In genomic region chr4:43471950-43472349, GRCh38 we compare ENCODE assay signal across 16 cellular contexts.
DNase-seq lines count a peak whose midpoint lies in the region; TF ChIP-seq lines count a peak whose summit lies in the region.
"Had no signal": no experiment of that assay in that cellular context is flagged by ENCODE, and none has a peak within 500 bp of the region (broad histone marks: within the 10 kb centered on the region; RNA-seq: fewer than 3 reads in every experiment).

No MANE protein-coding gene starts in this region.

- no peaks in the 10 kb centered on the region for H3K79me2 ChIP-seq in DOHH2 (ENCODE audit: control insufficient read depth, low read length)

- H3K9me2 ChIP-seq in DOHH2 (replicated peaks; ENCODE audit: control insufficient read depth, low read length): no peaks in the 10 kb centered on the region

- H3K4me1 ChIP-seq in DOHH2 (ENCODE audit: control insufficient read depth, low read length): no peaks in the 10 kb centered on the region
- H3K4me1 ChIP-seq: right atrium auricular region had no signal

- no peaks in the 10 kb centered on the region for H3K27me3 ChIP-seq in DOHH2 (ENCODE audit: control insufficient read depth, low read length)
- H3K27me3 ChIP-seq: right atrium auricular region had no signal

- no peaks in the 10 kb centered on the region for H3K36me3 ChIP-seq in DOHH2 (ENCODE audit: control insufficient read depth, low read length)
- H3K36me3 ChIP-seq: right atrium auricular region had no signal

- no peaks in the 10 kb centered on the region for H4K20me1 ChIP-seq in DOHH2 (ENCODE audit: control insufficient read depth, insufficient read depth, low read depth, low read length)

- no peak overlapping the region for H3K4me3 ChIP-seq in DOHH2 (ENCODE audit: low read length)
- no peak overlapping the region for H3K4me3 ChIP-seq in HFF-Myc (replicated peaks; ENCODE audit: low read depth, low read length)
- H3K4me3 ChIP-seq in fibroblast of mammary gland (ENCODE audit: control insufficient read depth, low read depth, low read length): no peak overlapping the region
- H3K4me3 ChIP-seq: K562, right atrium auricular region had no signal

- H3K27ac ChIP-seq in DOHH2 (ENCODE audit: low read depth, low read length): no peak overlapping the region
- H3K27ac ChIP-seq: right atrium auricular region had no signal

- H3K4me2 ChIP-seq in DOHH2 (ENCODE audit: low read length): no peak overlapping the region

- H3F3A ChIP-seq in DOHH2 (ENCODE audit: control insufficient read depth, insufficient read depth): no peaks in the 10 kb centered on the region

- peak; percentile 24 for TF ChIP-seq CTCF in DOHH2 (IDR thresholded peaks at IDR 0.05; ENCODE audit: low read depth, low read length, poor library complexity, severe bottlenecking)
- peak; percentile 16 for TF ChIP-seq CTCF in HFF-Myc (IDR thresholded peaks at IDR 0.05; ENCODE audit: low read depth, low read length, missing control alignments)
- TF ChIP-seq CTCF in fibroblast of mammary gland (conservative IDR thresholded peaks at IDR 0.05; ENCODE audit: control insufficient read depth, insufficient read depth, low read depth, low read length): peak; percentile 18

- no peak for DNase-seq in HFF-Myc (ENCODE audit: extremely low read depth, low read depth)
- peak; percentile 31 for DNase-seq in OCI-M1 (lab: John Stamatoyannopoulos, UW)
- DNase-seq in fibroblast of mammary gland (ENCODE audit: low read depth): peak; percentile 12
- no peak for DNase-seq in SKM-1 treated with dmso at 0.1 percent for 144 hours (lab: John Stamatoyannopoulos, UW; ENCODE audit: unreplicated experiment)
- no peak for DNase-seq in H4 (ENCODE audit: low spot score)
- DNase-seq in stimulated activated CD8-positive, alpha-beta memory T cell treated with anti-CD3 and anti-CD28 coated beads, Interleukin-4, amount 100 ng/mL, for 48 hours: no peak
- DNase-seq: activated CD4-positive, alpha-beta T cell treated with anti-CD3 and anti-CD28 coated beads for 36 hours; activated naive CD8-positive, alpha-beta T cell treated with anti-CD3 and anti-CD28 coated beads for 36 hours; CD4-positive, CD25-positive, alpha-beta regulatory T cell; central memory CD4-positive, alpha-beta T cell; immature natural killer cell; NCI-H2081; stimulated activated CD4-positive, alpha-beta T cell treated with anti-CD3 and anti-CD28 coated beads, Interleukin-1b, Interleukin-23, amount 100 ng/mL, for 48 hours had no signal

- peaks cover 12% of the 10 kb centered on the region; the same call in 1 of the 2 replicates for H3K9me3 ChIP-seq in DOHH2 (ENCODE audit: control insufficient read depth, insufficient read depth, low read length)

Comparison
In these comparisons a context has a peak if more than half of its experiments do, and no peak if none do; other contexts are left out.
1. DNase-seq: peak in OCI-M1 (single experiment) and fibroblast of mammary gland (single experiment); none in HFF-Myc (single experiment), SKM-1 treated with dmso at 0.1 percent for 144 hours (single experiment), H4 (single experiment) and stimulated activated CD8-positive, alpha-beta memory T cell treated with anti-CD3 and anti-CD28 coated beads, Interleukin-4, amount 100 ng/mL, for 48 hours (single experiment).
2. Peak in every context shown above with its lines, with median percentiles within 50 percentile points of each other: CTCF ChIP-seq.